In genomic region chr6:148090326-148090725, GRCh38 we compare ENCODE assay signal across 23 cellular contexts.
"Had no signal": no experiment of that assay in that cellular context is flagged by ENCODE, and none has a peak within 500 bp of the region (broad histone marks: within the 10 kb centered on the region; RNA-seq: fewer than 3 reads in every experiment).

No MANE protein-coding gene starts in this region.

- H3K36me3 ChIP-seq: esophagus muscularis mucosa, gastroesophageal sphincter, heart right ventricle, left lung, lower lobe of right lung had no signal

- H3K27ac ChIP-seq: coronary artery, esophagus muscularis mucosa, foreskin keratinocyte, gastroesophageal sphincter, heart right ventricle, left lung, lower lobe of right lung had no signal

- ATAC-seq: effector memory CD8-positive, alpha-beta T cell; foreskin keratinocyte; gastroesophageal sphincter; heart right ventricle; left cardiac atrium; left lung; left ventricle myocardium superior; lower lobe of right lung; mucosa of descending colon had no signal

- FAIRE-seq: colon, endometrium, frontal cortex, islet of Langerhans, keratinocyte had no signal

- H3K4me1 ChIP-seq: esophagus muscularis mucosa, foreskin keratinocyte, gastroesophageal sphincter, heart right ventricle, left lung, lower lobe of right lung had no signal

- H3K27me3 ChIP-seq: esophagus muscularis mucosa, foreskin keratinocyte, gastroesophageal sphincter, heart right ventricle, left lung had no signal

- H3K4me3 ChIP-seq: coronary artery, esophagus muscularis mucosa, gastroesophageal sphincter, heart right ventricle, left lung, lower lobe of right lung, mucosa of descending colon had no signal

- DNase-seq: effector CD8-positive, alpha-beta T cell; effector memory CD8-positive, alpha-beta T cell; endodermal cell; foreskin keratinocyte; glutamatergic neuron; head of caudate nucleus; heart right ventricle; hippocampal formation; left cardiac atrium; left lung; left ventricle myocardium superior; lower lobe of right lung; mesenchymal stem cell; mucosa of descending colon; naive B cell had no signal
